Comparison of ENCODE assay signal across 8 cellular contexts in genomic region chr22:41048791-41049717, GRCh38. TPM values are rescaled to one million over a fixed set of nuclear protein-coding genes. Genes with fewer than 3 reads are reported as not detected.
A peak's percentile ranks its signal among the peaks of the same experiment; 100 is the strongest.
DNase-seq lines count a peak whose midpoint lies in the region; ATAC-seq and TF ChIP-seq lines count a peak whose summit lies in the region.

No MANE protein-coding gene starts in this region.

- TF ChIP-seq CTCF in colonic mucosa (IDR thresholded peaks at IDR 0.05), result no peak
- TF ChIP-seq CTCF in lower lobe of right lung (IDR thresholded peaks at IDR 0.05), result no peak
- TF ChIP-seq CTCF in thoracic aorta (IDR thresholded peaks at IDR 0.05), result no peak

- peak overlapping the region in 1 of 2 donors; percentile 40 for H3K9ac ChIP-seq in colonic mucosa (ENCODE audit: low read depth in 2 of 2, low read length in 2 of 2)

- ATAC-seq in lower lobe of right lung (peak; percentile 85 to 88), thoracic aorta (ENCODE audit: insufficient number of reproducible peaks, low FRiP score, low read depth) (no peak), HG03565 (IDR thresholded peaks at IDR 0.05; ENCODE audit: unreplicated experiment) (no peak)

- H3K27me3 ChIP-seq in colonic mucosa, result no peaks in the 10 kb centered on the region
- H3K27me3 ChIP-seq in lower lobe of right lung (ENCODE audit: low read depth), result no peaks in the 10 kb centered on the region
- H3K27me3 ChIP-seq in thoracic aorta (replicated peaks; ENCODE audit: insufficient read depth), result no peaks in the 10 kb centered on the region

- DNase-seq in HuH-7 (ENCODE audit: low spot score) (peak; percentile 67), colonic mucosa (peak; percentile 52), lower lobe of right lung (peak; percentile 61), thoracic aorta (ENCODE audit: low spot score) (peak; percentile 19), NOMO-1 treated with DMSO at 0.1 percent for 48 hours (lab: John Stamatoyannopoulos, UW; ENCODE audit: unreplicated experiment) (no peak), NCI-H2107 (lab: John Stamatoyannopoulos, UW) (no peak)
- DNase-seq in stimulated activated CD4-positive, alpha-beta T cell treated with anti-CD3 and anti-CD28 coated beads, Interleukin-4, amount 100 ng/mL, for 4 hours, result no peak

- no peaks in the 10 kb centered on the region for H3K9me3 ChIP-seq in colonic mucosa
- no peaks in the 10 kb centered on the region for H3K9me3 ChIP-seq in lower lobe of right lung
- H3K9me3 ChIP-seq in thoracic aorta, result no peaks in the 10 kb centered on the region

- H3K4me1 ChIP-seq in colonic mucosa (no peaks in the 10 kb centered on the region), lower lobe of right lung (peaks cover 15% of the 10 kb centered on the region), thoracic aorta (ENCODE audit: control insufficient read depth in 1 of 2, low read depth in 2 of 2) (peaks cover 0 to 7% of the 10 kb centered on the region in 2 donors)

- H3K36me3 ChIP-seq in colonic mucosa, result no peaks in the 10 kb centered on the region
- H3K36me3 ChIP-seq in lower lobe of right lung, result no peaks in the 10 kb centered on the region
- H3K36me3 ChIP-seq in thoracic aorta, result no peaks in the 10 kb centered on the region

- intact Hi-C loops in colonic mucosa (cut with DNase I), result no loop called here
- intact Hi-C loops in lower lobe of right lung (cut with DNase I), result no loop called here

- H3K27ac ChIP-seq in colonic mucosa, result peak overlapping the region; percentile 20
- peak overlapping the region; percentile 50 for H3K27ac ChIP-seq in lower lobe of right lung
- peak overlapping the region in 1 of 2 donors; percentile 15 for H3K27ac ChIP-seq in thoracic aorta

- no peak overlapping the region for H3K4me3 ChIP-seq in colonic mucosa
- H3K4me3 ChIP-seq in lower lobe of right lung, result peak overlapping the region; percentile 23
- H3K4me3 ChIP-seq in thoracic aorta, result peak overlapping the region; percentile 67

RNA-seq across cellular contexts. Expression of gene EP300, which starts 43.3 kb away (rescaled TPM):
- total RNA-seq in colonic mucosa (10 to 100 TPM; 59.5 to 65.7 TPM), lower lobe of right lung (73.7 TPM), thoracic aorta (100 to 1,000 TPM in 1 of 2 donors, 10 to 100 TPM in 1; 59.0 to 114 TPM)

Comparison
In these comparisons a context has a peak if more than half of its experiments do, and no peak if none do; other contexts are left out.
1. DNase-seq: peak in HuH-7 (single experiment), colonic mucosa (single experiment), lower lobe of right lung (single experiment) and thoracic aorta (single experiment); none in stimulated activated CD4-positive, alpha-beta T cell treated with anti-CD3 and anti-CD28 coated beads, Interleukin-4, amount 100 ng/mL, for 4 hours (0 of 2), NOMO-1 treated with DMSO at 0.1 percent for 48 hours (single experiment) and NCI-H2107 (single experiment).
2. ATAC-seq: peak in lower lobe of right lung (2 of 2); none in thoracic aorta (single experiment) and HG03565 (single experiment).